8 cellular contexts compared by ENCODE assay signal in genomic region chr10:26438534-26439269, GRCh38. TPM values are rescaled to one million over a fixed set of nuclear protein-coding genes. Genes with fewer than 3 reads are reported as not detected.
DNase-seq lines count a peak whose midpoint lies in the region; ATAC-seq and TF ChIP-seq lines count a peak whose summit lies in the region.

No MANE protein-coding gene starts in this region.

- no peaks in the 10 kb centered on the region for H3K36me3 Mint-ChIP-seq in progenitor cell of endocrine pancreas (ENCODE audit: insufficient read depth)

- H3K4me3 ChIP-seq in HUES6 (ENCODE audit: low read depth, low read length) = peak overlapping the region; percentile 67
- peak overlapping the region; percentile 49 for H3K4me3 ChIP-seq in fibroblast of mammary gland (ENCODE audit: control insufficient read depth, low read depth, low read length)
- H3K4me3 ChIP-seq in WERI-Rb-1 (ENCODE audit: low read depth, low read length) = no peak overlapping the region

- peak; percentile 50 for DNase-seq in ACHN
- peak; percentile 41 to 51 (median 48) for DNase-seq in activated CD8-positive, alpha-beta memory T cell treated with anti-CD3 and anti-CD28 coated beads for 48 hours (ENCODE audit: low read depth in 2 of 3, low spot score in 2 of 3)
- DNase-seq in fibroblast of mammary gland (ENCODE audit: low read depth) = peak; percentile 25
- no peak for DNase-seq in progenitor cell of endocrine pancreas (ENCODE audit: low spot score, unreplicated experiment)
- no peak for DNase-seq in WERI-Rb-1
- no peak for DNase-seq in NCI-H1092 treated with DMSO at 0.1 percent for 48 hours (lab: John Stamatoyannopoulos, UW)

- peaks cover 4% of the 10 kb centered on the region for H3K4me1 Mint-ChIP-seq in progenitor cell of endocrine pancreas (ENCODE audit: low read depth)

- H3K9me3 Mint-ChIP-seq in progenitor cell of endocrine pancreas (ENCODE audit: low read depth) = no peaks in the 10 kb centered on the region

- H3K4me1 ChIP-seq in HUES6 (ENCODE audit: control insufficient read depth, insufficient read depth, low read length) = no peaks in the 10 kb centered on the region

- no peaks in the 10 kb centered on the region for H3K36me3 ChIP-seq in HUES6 (ENCODE audit: control insufficient read depth, insufficient read depth, low read length)
- no peaks in the 10 kb centered on the region for H3K36me3 ChIP-seq in WERI-Rb-1

- no peak for TF ChIP-seq CTCF in fibroblast of mammary gland (conservative IDR thresholded peaks at IDR 0.05; ENCODE audit: control insufficient read depth, insufficient read depth, low read depth, low read length)
- TF ChIP-seq CTCF in progenitor cell of endocrine pancreas (IDR thresholded peaks at IDR 0.05; ENCODE audit: unreplicated experiment) = no peak
- TF ChIP-seq CTCF in WERI-Rb-1 (IDR thresholded peaks at IDR 0.05; ENCODE audit: low read depth, low read length) = no peak

- peaks cover 38% of the 10 kb centered on the region for H3K27me3 Mint-ChIP-seq in progenitor cell of endocrine pancreas

- H3K9me3 ChIP-seq in HUES6 (ENCODE audit: control insufficient read depth, insufficient read depth, low read depth, low read length) (no peaks in the 10 kb centered on the region), WERI-Rb-1 (ENCODE audit: severe bottlenecking) (no peaks in the 10 kb centered on the region)

- H3K27me3 ChIP-seq in HUES6 (ENCODE audit: control insufficient read depth, insufficient read depth, low read length) = peaks cover 31% of the 10 kb centered on the region
- no peaks in the 10 kb centered on the region for H3K27me3 ChIP-seq in WERI-Rb-1 (ENCODE audit: insufficient read depth, low read depth, severe bottlenecking)

- no peak overlapping the region for H3K27ac Mint-ChIP-seq in progenitor cell of endocrine pancreas

- H3K27ac ChIP-seq in HUES6 (ENCODE audit: low read depth, low read length) (no peak overlapping the region), WERI-Rb-1 (no peak overlapping the region)

- in situ Hi-C loops in ACHN (cut with HindIII; ENCODE audit: low pct_ligation_motif_present, low pct_unique_long_range_greater_than_20kb, low sequenced_read_pairs) = no loop called here

- peak overlapping the region; percentile 19 for H3K4me3 Mint-ChIP-seq in progenitor cell of endocrine pancreas (ENCODE audit: low read depth)

- H3K9ac ChIP-seq in HUES6 (ENCODE audit: low read length) = no peak overlapping the region

- peak; percentile 55 for ATAC-seq in GM19452 (IDR thresholded peaks at IDR 0.05; ENCODE audit: unreplicated experiment)

RNA-seq across cellular contexts. Expression of gene APBB1IP, which starts 0.6 kb away (rescaled TPM):
- total RNA-seq in progenitor cell of endocrine pancreas = 0.24 and 0.38 TPM in 2 replicates

Comparison
In these comparisons a context has a peak if more than half of its experiments do, and no peak if none do; other contexts are left out.
1. DNase-seq: peak in ACHN (single experiment), activated CD8-positive, alpha-beta memory T cell treated with anti-CD3 and anti-CD28 coated beads for 48 hours (3 of 3) and fibroblast of mammary gland (single experiment); none in progenitor cell of endocrine pancreas (single experiment), WERI-Rb-1 (single experiment) and NCI-H1092 treated with DMSO at 0.1 percent for 48 hours (single experiment).